10 cellular contexts compared by ENCODE assay signal in the genomic region with DNA sequence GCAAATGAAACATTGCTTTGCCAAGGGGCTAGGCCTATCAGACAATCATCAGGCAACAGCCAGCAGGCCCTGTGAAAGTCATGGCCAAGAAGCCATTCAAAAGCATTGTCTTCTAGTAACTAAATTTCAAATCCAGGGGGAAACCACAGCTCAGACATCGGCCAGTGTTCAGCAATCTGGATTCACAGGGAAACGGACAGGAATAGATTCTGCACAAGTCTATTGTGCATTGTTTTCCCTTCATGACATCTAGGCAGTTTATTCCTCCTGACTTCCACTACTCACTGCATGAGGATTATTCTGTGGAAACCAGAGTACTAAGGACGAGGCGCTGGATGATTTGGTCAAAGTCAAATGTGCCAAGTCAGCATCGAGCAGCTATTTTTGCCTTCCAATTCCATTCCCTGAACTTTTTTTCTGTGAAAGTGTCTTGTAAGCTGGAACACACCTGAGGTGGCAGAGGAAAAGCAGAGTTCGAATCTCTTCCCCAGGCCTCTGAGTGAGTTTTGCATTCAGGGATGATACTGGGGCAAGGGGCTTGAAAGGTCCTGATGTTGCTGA.
DNase-seq lines count a peak whose midpoint lies in the region; ATAC-seq and TF ChIP-seq lines count a peak whose summit lies in the region.
"Had no signal": no experiment of that assay in that cellular context is flagged by ENCODE, and none has a peak within 500 bp of the region (broad histone marks: within the 10 kb centered on the region; RNA-seq: fewer than 3 reads in every experiment).

No MANE protein-coding gene starts in this region.

- no peaks in the 10 kb centered on the region for H3K27me3 Mint-ChIP-seq in Calu3 (ENCODE audit: unreplicated experiment)

- no peak overlapping the region for H3K4me3 Mint-ChIP-seq in Calu3 (ENCODE audit: low read depth, unreplicated experiment)

- DNase-seq in Calu3 (no peak), Peyer's patch (no peak), epithelial cell of prostate (ENCODE audit: low read depth, low spot score) (no peak), pons (ENCODE audit: low spot score) (peak; percentile 60), thyroid gland (no peak)
- DNase-seq: H7, sigmoid colon had no signal

- peaks cover 38% of the 10 kb centered on the region for H3K4me1 Mint-ChIP-seq in Calu3 (ENCODE audit: low read depth, unreplicated experiment)

- H3K27ac Mint-ChIP-seq in Calu3 (ENCODE audit: unreplicated experiment) = peak overlapping the region; percentile 87

- intact Hi-C loops in Calu3 (cut with micrococcal nuclease; ENCODE audit: unreplicated experiment) = loop anchor here (5.0 kb wide), 1 partner anchor 61 kb away; no protein-coding TSS in a partner anchor
- intact Hi-C loops in thyroid gland (cut with DNase I) = no loop called here

- H3K4me3 ChIP-seq in Peyer's patch (no peak overlapping the region), thyroid gland (replicated peaks in 1 of 3) (no peak overlapping the region)
- H3K4me3 ChIP-seq: sigmoid colon had no signal

- TF ChIP-seq POLR2A in Peyer's patch (IDR thresholded peaks at IDR 0.05) (no peak), thyroid gland (IDR thresholded peaks at IDR 0.05) (no peak)

- WGBS in thyroid gland, 2 donors = 81 to 85% methylated on average over 6 of the region's 6 CpGs

- CTCF ChIA-PET in Calu3 (lab: Charles Lee) = interaction anchor here (0.9 kb wide), 2 partner anchors 16 to 161 kb away, joined by 3 read pairs; no protein-coding TSS in a partner anchor

- no peaks in the 10 kb centered on the region for H3K9me3 ChIP-seq in Peyer's patch
- H3K9me3 ChIP-seq in thyroid gland = no peaks in the 10 kb centered on the region
- H3K9me3 ChIP-seq: sigmoid colon had no signal

- peaks cover 8% of the 10 kb centered on the region for H3K36me3 Mint-ChIP-seq in Calu3 (ENCODE audit: insufficient read depth, unreplicated experiment)

- ATAC-seq in GM21717 (IDR thresholded peaks at IDR 0.05; ENCODE audit: unreplicated experiment) = no peak
- ATAC-seq in HG03354 (IDR thresholded peaks at IDR 0.05; ENCODE audit: poor library complexity, severe bottlenecking, unreplicated experiment) = no peak
- no peak for ATAC-seq in HG02623 (IDR thresholded peaks at IDR 0.05; ENCODE audit: unreplicated experiment)

- H3K9me3 Mint-ChIP-seq in Calu3 (ENCODE audit: low read depth, unreplicated experiment) = peaks cover 3% of the 10 kb centered on the region

- H3K4me1 ChIP-seq in Peyer's patch (peaks cover 4 to 56% (median 35%) of the 10 kb centered on the region in 4 donors), thyroid gland (peaks cover 2 to 16% of the 10 kb centered on the region in 2 donors)

- H3K36me3 ChIP-seq in Peyer's patch (no peaks in the 10 kb centered on the region), thyroid gland (no peaks in the 10 kb centered on the region)
- H3K36me3 ChIP-seq: sigmoid colon had no signal

- H3K27ac ChIP-seq in Peyer's patch (peak overlapping the region; percentile 57 to 81 (median 68)), epithelial cell of prostate (peak overlapping the region; percentile 89), thyroid gland (no peak overlapping the region)

- H3K27me3 ChIP-seq in Peyer's patch (no peaks in the 10 kb centered on the region), thyroid gland (no peaks in the 10 kb centered on the region)
- H3K27me3 ChIP-seq: sigmoid colon had no signal

- BruUV-seq in Calu3 (replicated peaks; lab: Mats Ljungman, UMichigan) = no TSS peak

- TF ChIP-seq CTCF in Calu3 (IDR thresholded peaks at IDR 0.05; ENCODE audit: unreplicated experiment) (no peak), Peyer's patch (IDR thresholded peaks at IDR 0.05) (no peak), thyroid gland (IDR thresholded peaks at IDR 0.05) (no peak)

Comparison
In these comparisons a context has a peak if more than half of its experiments do, and no peak if none do; other contexts are left out.
1. H3K27ac ChIP-seq: peak in Peyer's patch (4 of 4) and epithelial cell of prostate (single experiment); none in thyroid gland (0 of 3).